Comparison of ENCODE assay signal across 18 cellular contexts in the genomic region with DNA sequence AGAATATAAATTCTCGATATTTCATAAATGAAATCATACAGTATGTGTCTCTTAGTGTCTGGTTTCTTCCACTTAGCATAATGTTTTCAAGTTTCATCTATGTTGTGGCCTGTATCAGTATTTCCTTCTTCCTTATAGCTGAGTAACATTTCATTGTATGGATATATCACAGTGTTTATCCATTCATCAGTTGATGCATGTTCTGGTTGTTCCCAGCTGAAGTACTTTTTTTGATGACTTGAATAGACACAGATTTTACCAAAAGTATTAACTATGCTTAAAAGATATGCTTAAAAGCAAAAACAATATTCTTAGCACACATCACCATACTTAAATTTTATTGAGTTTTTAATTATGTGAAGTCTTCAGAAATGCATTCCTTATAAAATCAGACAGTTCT. TPM values are rescaled to one million over a fixed set of nuclear protein-coding genes. Genes with fewer than 3 reads are reported as not detected.
A peak's percentile ranks its signal among the peaks of the same experiment; 100 is the strongest.
DNase-seq lines count a peak whose midpoint lies in the region; ATAC-seq and TF ChIP-seq lines count a peak whose summit lies in the region.
"Had no signal": no experiment of that assay in that cellular context is flagged by ENCODE, and none has a peak within 500 bp of the region (broad histone marks: within the 10 kb centered on the region; RNA-seq: fewer than 3 reads in every experiment).

No MANE protein-coding gene starts in this region.

- H3K4me1 Mint-ChIP-seq in activated naive CD4-positive, alpha-beta T cell treated with anti-CD3 and anti-CD28 coated beads, Interleukin-2, amount 50 U/mL, for 24 hours = peaks cover 90% of the 10 kb centered on the region
- peaks cover 62% of the 10 kb centered on the region for H3K4me1 Mint-ChIP-seq in central memory CD8-positive, alpha-beta T cell
- peaks cover 11% of the 10 kb centered on the region for H3K4me1 Mint-ChIP-seq in nephron progenitor cell

- no peak overlapping the region for H3K4me3 Mint-ChIP-seq in activated naive CD4-positive, alpha-beta T cell treated with anti-CD3 and anti-CD28 coated beads, Interleukin-2, amount 50 U/mL, for 24 hours
- H3K4me3 Mint-ChIP-seq in central memory CD8-positive, alpha-beta T cell = no peak overlapping the region
- no peak overlapping the region for H3K4me3 Mint-ChIP-seq in nephron progenitor cell

- H3K27me3 Mint-ChIP-seq in activated naive CD4-positive, alpha-beta T cell treated with anti-CD3 and anti-CD28 coated beads, Interleukin-2, amount 50 U/mL, for 24 hours = no peaks in the 10 kb centered on the region
- no peaks in the 10 kb centered on the region for H3K27me3 Mint-ChIP-seq in central memory CD8-positive, alpha-beta T cell
- H3K27me3 Mint-ChIP-seq in nephron progenitor cell (ENCODE audit: low read depth, poor library complexity) = no peaks in the 10 kb centered on the region

- H2AFZ ChIP-seq in Karpas-422 (ENCODE audit: low read length) = no peak overlapping the region

- no peak overlapping the region for H3K4me2 ChIP-seq in Karpas-422 (ENCODE audit: low read depth, low read length, poor library complexity, severe bottlenecking)

- DNase-seq in activated naive CD4-positive, alpha-beta T cell (lab: John Stamatoyannopoulos, UW) = no peak
- DNase-seq in Karpas-422 (no peak), nephron progenitor cell (no peak), NCI-H82 treated with DMSO at 0.1 percent for 48 hours (lab: John Stamatoyannopoulos, UW; ENCODE audit: unreplicated experiment) (no peak), dedifferentiated amniotic fluid mesenchymal stem cell (ENCODE audit: extremely low spot score) (no peak)
- DNase-seq in central memory CD8-positive, alpha-beta T cell (ENCODE audit: low spot score in 2 of 2) = no peak
- DNase-seq: BE2C, DMS153, HCEC 1CT, Kasumi-1, NCI-H1105 treated with DMSO at 0.1 percent for 48 hours, NCI-H187 treated with DMSO at 0.1 percent for 48 hours, NCI-H446 treated with DMSO at 0.1 percent for 48 hours, NCI-H748 treated with DMSO at 0.1 percent for 48 hours had no signal

- no peaks in the 10 kb centered on the region for H3K27me3 ChIP-seq in Karpas-422 (ENCODE audit: low read length)
- H3K27me3 ChIP-seq: BE2C had no signal

- H3K36me3 Mint-ChIP-seq in activated naive CD4-positive, alpha-beta T cell treated with anti-CD3 and anti-CD28 coated beads, Interleukin-2, amount 50 U/mL, for 24 hours = peaks cover 31% of the 10 kb centered on the region
- H3K36me3 Mint-ChIP-seq in central memory CD8-positive, alpha-beta T cell (ENCODE audit: insufficient read depth) = peaks cover 29% of the 10 kb centered on the region
- peaks cover 8% of the 10 kb centered on the region for H3K36me3 Mint-ChIP-seq in nephron progenitor cell (ENCODE audit: low read depth)

- H3K4me3 ChIP-seq in Karpas-422 (ENCODE audit: low read length) = no peak overlapping the region

- peak overlapping the region; percentile 72 for H3K27ac Mint-ChIP-seq in activated naive CD4-positive, alpha-beta T cell treated with anti-CD3 and anti-CD28 coated beads, Interleukin-2, amount 50 U/mL, for 24 hours
- peak overlapping the region; percentile 77 for H3K27ac Mint-ChIP-seq in central memory CD8-positive, alpha-beta T cell (ENCODE audit: low read depth)
- peak overlapping the region; percentile 59 for H3K27ac Mint-ChIP-seq in nephron progenitor cell

- H4K20me1 ChIP-seq in Karpas-422 (ENCODE audit: insufficient read depth, low read depth, low read length) = peaks cover 30% of the 10 kb centered on the region

- H3K9me2 ChIP-seq in Karpas-422 (replicated peaks; ENCODE audit: insufficient read depth, low read length) = no peaks in the 10 kb centered on the region

- TF ChIP-seq CTCF in nephron progenitor cell (IDR thresholded peaks at IDR 0.05) = no peak

- ATAC-seq in central memory CD8-positive, alpha-beta T cell (replicated peaks; ENCODE audit: extremely low read depth, poor library complexity, severe bottlenecking) = no peak
- no peak for ATAC-seq in GM19397 (IDR thresholded peaks at IDR 0.05; ENCODE audit: unreplicated experiment)
- ATAC-seq: Panc1, Right ventricle myocardium inferior had no signal

- H3K79me2 ChIP-seq in Karpas-422 (ENCODE audit: low read length) = peaks cover 98% of the 10 kb centered on the region

- 0 out of 2 replicates have a peak overlapping the region, but pooled peaks have one; percentile 19 for H3K27ac ChIP-seq in Karpas-422 (ENCODE audit: low read length)

- H3K4me1 ChIP-seq in Karpas-422 (ENCODE audit: low read length) = peaks cover 99% of the 10 kb centered on the region

- H3K36me3 ChIP-seq in Karpas-422 (ENCODE audit: insufficient read depth, low read length) = peaks cover 46% of the 10 kb centered on the region

- H3K9me3 ChIP-seq in Karpas-422 (ENCODE audit: low read length) = no peaks in the 10 kb centered on the region
- H3K9me3 ChIP-seq: BE2C had no signal

- H3K9ac ChIP-seq in Karpas-422 (ENCODE audit: low read length) = no peak overlapping the region

- no peaks in the 10 kb centered on the region for H3K9me3 Mint-ChIP-seq in activated naive CD4-positive, alpha-beta T cell treated with anti-CD3 and anti-CD28 coated beads, Interleukin-2, amount 50 U/mL, for 24 hours
- H3K9me3 Mint-ChIP-seq in central memory CD8-positive, alpha-beta T cell = no peaks in the 10 kb centered on the region
- no peaks in the 10 kb centered on the region for H3K9me3 Mint-ChIP-seq in nephron progenitor cell

RNA-seq across cellular contexts. Expression of gene RAB14, which starts 12.7 kb away (rescaled TPM):
- total RNA-seq in Karpas-422 (2014; rRNA removed; shearing (Covaris generic); ENCODE audit: low replicate concordance) = 17.4 and 49.5 TPM in 2 replicates
